ENCODE assay signal across 17 cellular contexts in the genomic region with DNA sequence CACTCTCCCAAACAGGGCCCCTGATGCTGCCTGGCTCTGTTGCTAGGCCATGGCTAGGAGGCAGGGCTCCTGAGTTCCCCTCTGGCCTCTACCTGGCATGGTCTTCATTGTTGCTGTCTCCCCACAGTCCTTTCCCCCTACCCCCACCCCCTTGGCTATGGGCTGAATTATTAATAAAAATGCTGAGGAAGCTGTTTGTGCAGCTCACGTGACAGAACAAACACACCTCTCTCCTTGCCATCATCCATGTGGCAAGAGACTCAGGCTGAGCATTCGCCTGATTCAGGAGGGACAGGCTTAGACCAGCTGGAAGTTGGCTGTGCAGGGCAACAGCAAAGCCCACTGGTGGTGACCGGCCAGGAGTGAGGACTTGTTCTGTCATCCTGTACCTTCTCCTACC. TPM values are rescaled to one million over a fixed set of nuclear protein-coding genes. Genes with fewer than 3 reads are reported as not detected.
DNase-seq lines count a peak whose midpoint lies in the region; TF ChIP-seq lines count a peak whose summit lies in the region.
"Had no signal": no experiment of that assay in that cellular context is flagged by ENCODE, and none has a peak within 500 bp of the region (broad histone marks: within the 10 kb centered on the region; RNA-seq: fewer than 3 reads in every experiment).

No MANE protein-coding gene starts in this region.

- H2BK12ac ChIP-seq in mesenchymal stem cell (ENCODE audit: low read length in 2 of 2), result no peak overlapping the region

- no peak overlapping the region for H3K14ac ChIP-seq in mesenchymal stem cell (ENCODE audit: low read length in 2 of 2)

- H2BK15ac ChIP-seq in mesenchymal stem cell (ENCODE audit: low read depth, poor library complexity, severe bottlenecking), result no peak overlapping the region

- peaks cover 63% of the 10 kb centered on the region for H3K4me1 ChIP-seq in BLaER1
- peaks cover 2% of the 10 kb centered on the region for H3K4me1 ChIP-seq in parathyroid adenoma
- peaks cover 20% of the 10 kb centered on the region for H3K4me1 ChIP-seq in mesenchymal stem cell (ENCODE audit: control insufficient read depth, insufficient read depth, low read depth, low read length)

- no peaks in the 10 kb centered on the region for H3K79me2 ChIP-seq in parathyroid adenoma

- WGBS in mesenchymal stem cell, result 81% methylated on average over 2 of the region's 3 CpGs

- H3K4ac ChIP-seq in mesenchymal stem cell (ENCODE audit: low read depth in 1 of 2, low read length in 2 of 2), result no peak overlapping the region

- H3K9me3 ChIP-seq in BLaER1, result no peaks in the 10 kb centered on the region
- H3K9me3 ChIP-seq in WERI-Rb-1 (ENCODE audit: severe bottlenecking), result no peaks in the 10 kb centered on the region
- no peaks in the 10 kb centered on the region for H3K9me3 ChIP-seq in parathyroid adenoma (ENCODE audit: control insufficient read depth, low read length)
- H3K9me3 ChIP-seq in mesenchymal stem cell (ENCODE audit: control insufficient read depth, low read length), result no peaks in the 10 kb centered on the region

- no peak overlapping the region for H4K91ac ChIP-seq in mesenchymal stem cell (ENCODE audit: low read length)

- H2AK5ac ChIP-seq in mesenchymal stem cell (ENCODE audit: low read length, severe bottlenecking), result no peak overlapping the region

- no peak overlapping the region for H3K18ac ChIP-seq in mesenchymal stem cell (ENCODE audit: low read depth in 1 of 2, low read length in 2 of 2)

- no peak overlapping the region for H4K8ac ChIP-seq in mesenchymal stem cell (ENCODE audit: low read length)

- no peak overlapping the region for H3K4me3 ChIP-seq in BLaER1
- H3K4me3 ChIP-seq in WERI-Rb-1 (ENCODE audit: low read depth, low read length), result no peak overlapping the region
- H3K4me3 ChIP-seq in parathyroid adenoma (ENCODE audit: low read depth, low read length), result no peak overlapping the region
- no peak overlapping the region for H3K4me3 ChIP-seq in mesenchymal stem cell (ENCODE audit: insufficient read depth in 1 of 2, low read depth in 1 of 2, low read length in 2 of 2)
- H3K4me3 ChIP-seq: SJSA1 had no signal

- no peak overlapping the region for H2BK5ac ChIP-seq in mesenchymal stem cell (ENCODE audit: low read depth, low read length, poor library complexity, severe bottlenecking)

- H3K9ac ChIP-seq in BLaER1 (0 out of 2 replicates have a peak overlapping the region, but pooled peaks have one; percentile 14), parathyroid adenoma (no peak overlapping the region), mesenchymal stem cell (ENCODE audit: low read length) (no peak overlapping the region)

- H3K23ac ChIP-seq in mesenchymal stem cell (ENCODE audit: low read length in 2 of 2), result no peak overlapping the region

- H2BK120ac ChIP-seq in mesenchymal stem cell (ENCODE audit: low read depth, low read length), result no peak overlapping the region

- H3K27ac ChIP-seq in BLaER1, result no peak overlapping the region
- H3K27ac ChIP-seq in WERI-Rb-1, result peak overlapping the region; percentile 99
- H3K27ac ChIP-seq in parathyroid adenoma, result peak overlapping the region; percentile 61
- H3K27ac ChIP-seq in mesenchymal stem cell (ENCODE audit: low read length, poor library complexity, severe bottlenecking), result no peak overlapping the region
- H3K27ac ChIP-seq: SJSA1 had no signal

- H2AFZ ChIP-seq in parathyroid adenoma, result peak overlapping the region; percentile 73
- H2AFZ ChIP-seq in mesenchymal stem cell (ENCODE audit: low read depth, low read length), result no peak overlapping the region

- H3K4me2 ChIP-seq in BLaER1, result peak overlapping the region; percentile 95
- no peak overlapping the region for H3K4me2 ChIP-seq in parathyroid adenoma (ENCODE audit: low read length)
- H3K4me2 ChIP-seq in mesenchymal stem cell (ENCODE audit: low read length, poor library complexity, severe bottlenecking), result no peak overlapping the region

- peak; percentile 27 for DNase-seq in DMS79 treated with DMSO at 0.1 percent for 48 hours (lab: John Stamatoyannopoulos, UW)
- DNase-seq in WERI-Rb-1, result no peak
- DNase-seq in mesenchymal stem cell, result no peak
- DNase-seq in activated T-cell treated with anti-CD3 and anti-CD28 coated beads for 4 hours, result no peak
- no peak for DNase-seq in cerebellar cortex (ENCODE audit: low spot score)
- no peak for DNase-seq in HuH-7 (ENCODE audit: low spot score)
- DNase-seq: Kasumi-1, NCI-H1694 treated with DMSO at 0.1 percent for 48 hours, NCI-H2081 treated with DMSO at 0.1 percent for 48 hours, NCI-H2227 treated with DMSO at 0.1 percent for 48 hours, NCI-H524 treated with DMSO at 0.1 percent for 48 hours, NCI-H82, OCI-M1, T-helper 1 cell had no signal

- TF ChIP-seq CTCF in WERI-Rb-1 (IDR thresholded peaks at IDR 0.05; ENCODE audit: low read depth, low read length), result no peak
- TF ChIP-seq CTCF in parathyroid adenoma (IDR thresholded peaks at IDR 0.05), result no peak

- H3K27me3 ChIP-seq in BLaER1 (peaks cover 43% of the 10 kb centered on the region), WERI-Rb-1 (ENCODE audit: insufficient read depth, low read depth, severe bottlenecking) (no peaks in the 10 kb centered on the region), parathyroid adenoma (ENCODE audit: control insufficient read depth, insufficient read depth, low read length) (no peaks in the 10 kb centered on the region), mesenchymal stem cell (ENCODE audit: control insufficient read depth in 1 of 2, insufficient read depth in 1 of 2, low read length in 2 of 2) (peaks cover 25 to 79% of the 10 kb centered on the region in 2 experiments)

- H3K79me1 ChIP-seq in mesenchymal stem cell (replicated peaks; ENCODE audit: low read length, poor library complexity, severe bottlenecking), result no peaks in the 10 kb centered on the region

- peaks cover 5% of the 10 kb centered on the region for H4K20me1 ChIP-seq in BLaER1

- H3K36me3 ChIP-seq in BLaER1 (no peaks in the 10 kb centered on the region), WERI-Rb-1 (no peaks in the 10 kb centered on the region), parathyroid adenoma (ENCODE audit: control insufficient read depth, insufficient read depth, low read length) (no peaks in the 10 kb centered on the region), mesenchymal stem cell (ENCODE audit: control insufficient read depth in 1 of 2, insufficient read depth in 2 of 2, low read depth in 1 of 2, low read length in 2 of 2) (no peaks in the 10 kb centered on the region)
- H3K36me3 ChIP-seq: SJSA1 had no signal

RNA-seq across cellular contexts. Expression of a gene that starts 4.2 kb away (rescaled TPM):
- polyA plus RNA-seq in mesenchymal stem cell (2013, experiment 1 of 2), result 0.06 TPM
- polyA plus RNA-seq in mesenchymal stem cell (2013, experiment 2 of 2), result under 0.01 TPM

Comparison
In these comparisons a context has a peak if more than half of its experiments do, and no peak if none do; other contexts are left out.
1. H3K27ac ChIP-seq: peak in WERI-Rb-1 (single experiment) and parathyroid adenoma (single experiment); none in BLaER1 (single experiment) and mesenchymal stem cell (single experiment).